In the genomic region with DNA sequence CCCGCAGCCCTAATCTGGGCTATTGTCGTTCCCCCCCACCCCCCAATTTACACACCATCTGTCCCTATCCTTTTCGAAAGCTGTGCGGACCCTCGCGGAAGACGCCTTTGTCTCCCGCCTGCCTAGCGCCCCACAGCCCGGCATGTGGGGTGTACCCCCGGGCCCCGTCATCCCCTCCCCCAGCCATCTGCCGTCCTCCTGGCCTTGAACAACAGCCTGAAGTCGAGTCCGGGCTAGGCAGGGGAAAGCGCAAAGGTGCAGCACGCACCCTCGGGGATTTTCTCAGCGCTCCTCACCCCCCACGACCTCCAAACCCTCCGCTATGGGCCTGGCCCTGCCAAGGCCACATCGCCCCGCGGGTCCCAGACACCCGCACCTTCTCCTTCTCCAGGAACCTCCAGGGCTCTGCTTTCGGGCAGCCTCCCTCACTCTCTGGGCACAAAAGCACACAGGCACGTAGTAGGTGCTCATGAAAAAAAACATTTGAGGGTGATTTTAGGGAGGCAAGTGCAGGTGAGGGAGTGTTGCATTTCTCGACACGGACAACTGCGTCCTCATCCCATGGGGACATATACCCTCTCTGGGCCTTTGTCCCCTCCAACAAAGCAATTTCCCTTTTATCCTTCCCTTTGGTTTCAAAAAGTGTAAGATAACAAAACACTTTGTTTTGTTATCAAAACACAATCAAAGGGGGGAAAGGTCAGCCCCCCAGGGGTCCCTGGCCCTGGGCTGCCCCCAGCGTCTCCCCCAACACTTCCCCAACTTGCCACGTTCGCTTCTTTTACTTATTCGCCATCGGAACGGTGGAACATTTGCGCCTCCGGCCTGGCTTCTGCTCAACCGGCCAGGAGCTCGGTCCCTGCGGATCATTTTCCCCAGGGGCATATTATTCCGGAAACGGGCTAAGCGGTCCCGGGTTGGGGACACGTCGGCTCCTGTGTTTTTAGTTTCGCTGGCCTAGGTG, we compare ENCODE assay signal across 9 cellular contexts. TPM values are rescaled to one million over a fixed set of nuclear protein-coding genes. Genes with fewer than 3 reads are reported as not detected.
DNase-seq lines count a peak whose midpoint lies in the region; ATAC-seq and TF ChIP-seq lines count a peak whose summit lies in the region.
"Had no signal": no experiment of that assay in that cellular context is flagged by ENCODE, and none has a peak within 500 bp of the region (broad histone marks: within the 10 kb centered on the region; RNA-seq: fewer than 3 reads in every experiment).

No MANE protein-coding gene starts in this region.

- TF ChIP-seq EP300 in Ishikawa (IDR thresholded peaks at IDR 0.05; ENCODE audit: borderline replicate concordance), result no peak
- TF ChIP-seq EP300 in neural cell (conservative IDR thresholded peaks at IDR 0.05; ENCODE audit: poor library complexity, severe bottlenecking), result no peak

- no peaks in the 10 kb centered on the region for H3K36me3 ChIP-seq in neural cell (ENCODE audit: insufficient read depth, low read length)

- peak overlapping the region; percentile 80 for H3K4me3 Mint-ChIP-seq in activated naive CD8-positive, alpha-beta T cell

- H3K4me3 ChIP-seq in neural cell (ENCODE audit: low read length), result peak overlapping the region; percentile 62

- ATAC-seq in GM19328 (IDR thresholded peaks at IDR 0.05; ENCODE audit: unreplicated experiment), result no peak
- ATAC-seq: Panc1 had no signal

- H3K9me3 Mint-ChIP-seq in activated naive CD8-positive, alpha-beta T cell (ENCODE audit: low read depth), result no peaks in the 10 kb centered on the region

- no peaks in the 10 kb centered on the region for H3K36me3 Mint-ChIP-seq in activated naive CD8-positive, alpha-beta T cell

- no peaks in the 10 kb centered on the region for H3K27me3 ChIP-seq in neural cell (ENCODE audit: insufficient read depth, low read depth, low read length)

- no peak overlapping the region for H2AFZ ChIP-seq in neural cell (ENCODE audit: low read depth, low read length)

- peaks cover 17% of the 10 kb centered on the region for H3K27me3 Mint-ChIP-seq in activated naive CD8-positive, alpha-beta T cell

- H3K27ac ChIP-seq in neural cell (ENCODE audit: low read length), result peak overlapping the region; percentile 76

- no peaks in the 10 kb centered on the region for H3F3A ChIP-seq in neural cell (ENCODE audit: insufficient read depth, low read length, poor library complexity, severe bottlenecking)

- no peak overlapping the region for H3K27ac Mint-ChIP-seq in activated naive CD8-positive, alpha-beta T cell

- no peaks in the 10 kb centered on the region for H3K9me2 ChIP-seq in neural cell (ENCODE audit: insufficient read depth, low read length)

- TF ChIP-seq RAD21 in Ishikawa (IDR thresholded peaks at IDR 0.05; ENCODE audit: low read depth), result no peak
- TF ChIP-seq RAD21 in neural cell (conservative IDR thresholded peaks at IDR 0.05), result no peak

- peak; percentile 65 for DNase-seq in ELF-1 (ENCODE audit: low read depth, low spot score)
- no peak for DNase-seq in NCI-H526 (lab: John Stamatoyannopoulos, UW)
- DNase-seq in activated gamma-delta T cell (lab: John Stamatoyannopoulos, UW), result no peak
- DNase-seq in KG1 (lab: John Stamatoyannopoulos, UW), result no peak

- H3K9ac ChIP-seq in neural cell (ENCODE audit: low read length), result peak overlapping the region; percentile 70

- peaks cover 18% of the 10 kb centered on the region for H3K79me2 ChIP-seq in neural cell (replicated peaks; ENCODE audit: insufficient read depth, low read length)

- TF ChIP-seq CTCF in neural cell (IDR thresholded peaks at IDR 0.05; ENCODE audit: poor library complexity, severe bottlenecking), result no peak

- no peaks in the 10 kb centered on the region for H3K9me3 ChIP-seq in neural cell (ENCODE audit: low read length)

- H4K20me1 ChIP-seq in neural cell (ENCODE audit: insufficient read depth), result no peaks in the 10 kb centered on the region

- peaks cover 49% of the 10 kb centered on the region for H3K4me1 Mint-ChIP-seq in activated naive CD8-positive, alpha-beta T cell (ENCODE audit: low read depth)

- no peak overlapping the region for H3K4me2 ChIP-seq in neural cell (ENCODE audit: low read length)

TF ChIP-seq in Ishikawa, 13 proteins besides CTCF, POLR2A, EP300 and RAD21:
- no peak for TF ChIP-seq TCF12 (IDR thresholded peaks at IDR 0.05; ENCODE audit: low read depth)
- TF ChIP-seq, protein P1, sequence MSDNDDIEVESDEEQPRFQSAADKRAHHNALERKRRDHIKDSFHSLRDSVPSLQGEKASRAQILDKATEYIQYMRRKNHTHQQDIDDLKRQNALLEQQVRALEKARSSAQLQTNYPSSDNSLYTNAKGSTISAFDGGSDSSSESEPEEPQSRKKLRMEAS (IDR thresholded peaks at IDR 0.05), result 0 out of 2 replicates have a peak, but pooled peaks have one; percentile 4
TF ChIP-seq in Ishikawa: peak in this region for 1.

TF ChIP-seq in neural cell, 6 proteins besides CTCF, POLR2A, EP300 and RAD21:
- TF ChIP-seq SMC3 (conservative IDR thresholded peaks at IDR 0.05; ENCODE audit: poor library complexity), result no peak
- TF ChIP-seq POLR2AphosphoS5 (IDR thresholded peaks at IDR 0.05), result no peak
- no peak for TF ChIP-seq TAF1 (IDR thresholded peaks at IDR 0.05; ENCODE audit: low read depth)
- no peak for TF ChIP-seq EZH2 (IDR thresholded peaks at IDR 0.05; ENCODE audit: borderline replicate concordance, insufficient read depth, low read length, poor library complexity, severe bottlenecking)
- no peak for TF ChIP-seq MXI1 (conservative IDR thresholded peaks at IDR 0.05; ENCODE audit: poor library complexity, severe bottlenecking)
- TF ChIP-seq, protein P2, sequence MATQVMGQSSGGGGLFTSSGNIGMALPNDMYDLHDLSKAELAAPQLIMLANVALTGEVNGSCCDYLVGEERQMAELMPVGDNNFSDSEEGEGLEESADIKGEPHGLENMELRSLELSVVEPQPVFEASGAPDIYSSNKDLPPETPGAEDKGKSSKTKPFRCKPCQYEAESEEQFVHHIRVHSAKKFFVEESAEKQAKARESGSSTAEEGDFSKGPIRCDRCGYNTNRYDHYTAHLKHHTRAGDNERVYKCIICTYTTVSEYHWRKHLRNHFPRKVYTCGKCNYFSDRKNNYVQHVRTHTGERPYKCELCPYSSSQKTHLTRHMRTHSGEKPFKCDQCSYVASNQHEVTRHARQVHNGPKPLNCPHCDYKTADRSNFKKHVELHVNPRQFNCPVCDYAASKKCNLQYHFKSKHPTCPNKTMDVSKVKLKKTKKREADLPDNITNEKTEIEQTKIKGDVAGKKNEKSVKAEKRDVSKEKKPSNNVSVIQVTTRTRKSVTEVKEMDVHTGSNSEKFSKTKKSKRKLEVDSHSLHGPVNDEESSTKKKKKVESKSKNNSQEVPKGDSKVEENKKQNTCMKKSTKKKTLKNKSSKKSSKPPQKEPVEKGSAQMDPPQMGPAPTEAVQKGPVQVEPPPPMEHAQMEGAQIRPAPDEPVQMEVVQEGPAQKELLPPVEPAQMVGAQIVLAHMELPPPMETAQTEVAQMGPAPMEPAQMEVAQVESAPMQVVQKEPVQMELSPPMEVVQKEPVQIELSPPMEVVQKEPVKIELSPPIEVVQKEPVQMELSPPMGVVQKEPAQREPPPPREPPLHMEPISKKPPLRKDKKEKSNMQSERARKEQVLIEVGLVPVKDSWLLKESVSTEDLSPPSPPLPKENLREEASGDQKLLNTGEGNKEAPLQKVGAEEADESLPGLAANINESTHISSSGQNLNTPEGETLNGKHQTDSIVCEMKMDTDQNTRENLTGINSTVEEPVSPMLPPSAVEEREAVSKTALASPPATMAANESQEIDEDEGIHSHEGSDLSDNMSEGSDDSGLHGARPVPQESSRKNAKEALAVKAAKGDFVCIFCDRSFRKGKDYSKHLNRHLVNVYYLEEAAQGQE (IDR thresholded peaks at IDR 0.05; ENCODE audit: borderline replicate concordance), result no peak

RNA-seq across cellular contexts. Expression of a gene that starts 16.4 kb away (rescaled TPM):
- polyA plus RNA-seq in neural cell, result 30.4 and 31.0 TPM in 2 replicates
- polyA minus RNA-seq in neural cell, result 20.2 and 22.1 TPM in 2 replicates

RNA-seq across cellular contexts. Expression of a gene that starts 17.7 kb away (rescaled TPM):
- polyA plus RNA-seq in neural cell, result 9.9 and 13.8 TPM in 2 replicates
- polyA minus RNA-seq in neural cell, result 17.2 and 18.0 TPM in 2 replicates

RNA-seq across cellular contexts. Expression of a gene that starts 58.7 kb away (rescaled TPM):
- polyA plus RNA-seq in neural cell, result 0.10 and 3.6 TPM in 2 replicates
- polyA minus RNA-seq in neural cell, result 0.35 and 0.49 TPM in 2 replicates
